ENCODE assay signal across 8 cellular contexts in the genomic region with DNA sequence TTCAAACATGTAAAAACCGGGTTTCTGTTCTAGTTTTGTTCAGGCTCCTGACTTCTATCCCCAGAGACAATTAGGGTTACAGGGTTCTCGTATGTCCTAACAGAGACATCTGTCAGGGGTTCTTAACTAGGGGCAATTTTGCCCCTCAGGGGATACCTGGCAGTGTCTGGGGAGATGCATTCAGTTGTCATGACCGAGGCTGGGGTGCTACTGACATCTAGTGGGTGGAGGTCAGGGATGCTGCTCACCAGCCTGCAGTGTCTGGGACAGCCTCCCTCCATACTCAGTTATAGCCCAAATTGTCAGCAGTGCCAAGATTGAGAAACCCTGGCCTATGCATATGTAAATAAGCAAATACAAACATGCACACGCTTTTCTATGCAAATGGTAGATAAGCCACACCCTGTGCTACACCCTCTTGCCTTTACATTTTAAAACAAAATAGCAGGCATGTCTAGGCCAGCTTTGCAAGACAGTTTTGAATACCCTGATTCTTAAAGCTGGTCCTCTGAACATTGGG.
DNase-seq lines count a peak whose midpoint lies in the region; ATAC-seq lines count a peak whose summit lies in the region.

No MANE protein-coding gene starts in this region.

- no peaks in the 10 kb centered on the region for H3K9me3 ChIP-seq in BLaER1 treated with 17β-estradiol and CSF1 and Interleukin-3, amounts not matched to agents 10 nM and 100 nM (replicated peaks in 1 of 11)

- H3K4me3 Mint-ChIP-seq in central memory CD8-positive, alpha-beta T cell: no peak overlapping the region
- H3K4me3 Mint-ChIP-seq in stimulated activated naive B cell treated with anti-CD40 and anti-IgM and Interleukin-4, amounts not matched to agents 10 μg/mL and 1 μg/mL and 100 μg/mL, for 72 hours: peak overlapping the region in 1 of 2 donors; percentile 62

- peaks cover 51 to 83% (median 68%) of the 10 kb centered on the region in 11 experiments for H3K36me3 ChIP-seq in BLaER1 treated with 17β-estradiol and CSF1 and Interleukin-3, amounts not matched to agents 10 nM and 100 nM

- no peak overlapping the region for H3K27ac Mint-ChIP-seq in central memory CD8-positive, alpha-beta T cell (ENCODE audit: low read depth)
- H3K27ac Mint-ChIP-seq in stimulated activated naive B cell treated with anti-CD40 and anti-IgM and Interleukin-4, amounts not matched to agents 10 μg/mL and 1 μg/mL and 100 μg/mL, for 72 hours: peak overlapping the region; percentile 84

- H3K4me1 ChIP-seq in BLaER1 treated with 17β-estradiol and CSF1 and Interleukin-3, amounts not matched to agents 10 nM and 100 nM: peaks cover 13 to 37% (median 31%) of the 10 kb centered on the region in 10 experiments

- H3K27me3 Mint-ChIP-seq in central memory CD8-positive, alpha-beta T cell: no peaks in the 10 kb centered on the region
- no peaks in the 10 kb centered on the region for H3K27me3 Mint-ChIP-seq in stimulated activated naive B cell treated with anti-CD40 and anti-IgM and Interleukin-4, amounts not matched to agents 10 μg/mL and 1 μg/mL and 100 μg/mL, for 72 hours

- H3K9ac ChIP-seq in BLaER1 treated with 17β-estradiol and CSF1 and Interleukin-3, amounts not matched to agents 10 nM and 100 nM: peak overlapping the region in 7 of 11 experiments; percentile 3 to 54 (median 32); a peak in 11 of 22 replicates

- H3K4me1 Mint-ChIP-seq in central memory CD8-positive, alpha-beta T cell: no peaks in the 10 kb centered on the region
- peaks cover 38 to 57% of the 10 kb centered on the region in 2 donors for H3K4me1 Mint-ChIP-seq in stimulated activated naive B cell treated with anti-CD40 and anti-IgM and Interleukin-4, amounts not matched to agents 10 μg/mL and 1 μg/mL and 100 μg/mL, for 72 hours

- peaks cover 0 to 21% (median 0%) of the 10 kb centered on the region in 11 experiments; a peak in 2 of 22 replicates for H4K20me1 ChIP-seq in BLaER1 treated with 17β-estradiol and CSF1 and Interleukin-3, amounts not matched to agents 10 nM and 100 nM

- H3K4me2 ChIP-seq in BLaER1 treated with 17β-estradiol and CSF1 and Interleukin-3, amounts not matched to agents 10 nM and 100 nM: peak overlapping the region; percentile 35 to 89 (median 76); a peak in 21 of 22 replicates

- H3K36me3 Mint-ChIP-seq in central memory CD8-positive, alpha-beta T cell (ENCODE audit: insufficient read depth): peaks cover 16% of the 10 kb centered on the region
- peaks cover 62 to 81% of the 10 kb centered on the region in 2 donors for H3K36me3 Mint-ChIP-seq in stimulated activated naive B cell treated with anti-CD40 and anti-IgM and Interleukin-4, amounts not matched to agents 10 μg/mL and 1 μg/mL and 100 μg/mL, for 72 hours

- H3K27me3 ChIP-seq in BLaER1 treated with 17β-estradiol and CSF1 and Interleukin-3, amounts not matched to agents 10 nM and 100 nM: no peaks in the 10 kb centered on the region

- no peaks in the 10 kb centered on the region for H3K9me3 Mint-ChIP-seq in central memory CD8-positive, alpha-beta T cell
- no peaks in the 10 kb centered on the region for H3K9me3 Mint-ChIP-seq in stimulated activated naive B cell treated with anti-CD40 and anti-IgM and Interleukin-4, amounts not matched to agents 10 μg/mL and 1 μg/mL and 100 μg/mL, for 72 hours

- peak overlapping the region in 8 of 11 experiments; percentile 39 to 73 (median 54); a peak in 14 of 22 replicates for H3K27ac ChIP-seq in BLaER1 treated with 17β-estradiol and CSF1 and Interleukin-3, amounts not matched to agents 10 nM and 100 nM

- ATAC-seq in GM19023 (IDR thresholded peaks at IDR 0.05; ENCODE audit: unreplicated experiment) (peak; percentile 71), HG03066 (IDR thresholded peaks at IDR 0.05; ENCODE audit: low read depth, unreplicated experiment) (peak; percentile 70)
- peak; percentile 32 for ATAC-seq in central memory CD8-positive, alpha-beta T cell (replicated peaks; ENCODE audit: extremely low read depth, poor library complexity, severe bottlenecking)
- peak; percentile 89 to 93 for ATAC-seq in stimulated activated naive B cell treated with anti-CD40 and anti-IgM and Interleukin-4, amounts not matched to agents 10 μg/mL and 1 μg/mL and 100 μg/mL, for 72 hours (replicated peaks)

- peak; percentile 54 for DNase-seq in RKO (ENCODE audit: low spot score)
- no peak for DNase-seq in central memory CD8-positive, alpha-beta T cell (ENCODE audit: low spot score in 2 of 2)
- peak; percentile 59 for DNase-seq in stimulated activated naive B cell treated with anti-CD40 and anti-IgM and Interleukin-4, amounts not matched to agents 10 μg/mL and 1 μg/mL and 100 μg/mL, for 72 hours
- no peak for DNase-seq in cerebellar nuclear complex (lab: John Stamatoyannopoulos, UW)
- DNase-seq in dedifferentiated amniotic fluid mesenchymal stem cell (ENCODE audit: extremely low spot score): no peak

- H3K4me3 ChIP-seq in BLaER1 treated with 17β-estradiol and CSF1 and Interleukin-3, amounts not matched to agents 10 nM and 100 nM: 0 out of 20 replicates have a peak overlapping the region, but pooled peaks of 1 of the 10 experiments have one; percentile 9

Comparison
In these comparisons a context has a peak if more than half of its experiments do, and no peak if none do; other contexts are left out.
1. ATAC-seq: peak in every context shown above with its lines; median percentile 91 in stimulated activated naive B cell treated with anti-CD40 and anti-IgM and Interleukin-4, amounts not matched to agents 10 μg/mL and 1 μg/mL and 100 μg/mL, for 72 hours; 71 in GM19023; 70 in HG03066; 32 in central memory CD8-positive, alpha-beta T cell.
2. DNase-seq: peak in RKO (single experiment) and stimulated activated naive B cell treated with anti-CD40 and anti-IgM and Interleukin-4, amounts not matched to agents 10 μg/mL and 1 μg/mL and 100 μg/mL, for 72 hours (single experiment); none in central memory CD8-positive, alpha-beta T cell (0 of 2), cerebellar nuclear complex (0 of 2) and dedifferentiated amniotic fluid mesenchymal stem cell (single experiment).